In the genomic region with DNA sequence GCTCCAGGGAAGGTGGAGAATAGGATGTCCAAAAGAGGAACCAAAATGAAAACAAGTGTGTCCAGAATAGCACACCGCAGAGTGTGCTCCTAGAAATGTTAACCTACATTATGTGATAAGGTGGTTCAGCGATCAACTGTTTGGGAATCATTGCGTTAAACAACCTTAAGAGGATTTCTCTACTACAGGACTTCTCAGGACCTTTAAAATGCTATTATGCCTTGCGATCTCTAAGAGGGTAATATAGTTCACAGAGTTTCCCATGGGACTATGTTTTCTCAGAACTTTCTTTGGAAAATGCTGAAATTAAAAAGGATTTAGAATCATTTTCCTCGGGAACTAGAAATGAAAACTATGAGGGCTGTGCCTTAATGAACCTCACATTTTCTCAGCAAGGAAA, we compare ENCODE assay signal across 2 cellular contexts.
A peak's percentile ranks its signal among the peaks of the same experiment; 100 is the strongest.
TF ChIP-seq lines count a peak whose summit lies in the region.

No MANE protein-coding gene starts in this region.

TF ChIP-seq in GM23338, 12 proteins besides CTCF, POLR2A, EP300 and RAD21 (continues in another document):
- no peak for TF ChIP-seq STAT1 (IDR thresholded peaks at IDR 0.05; ENCODE audit: unreplicated experiment)
- no peak for TF ChIP-seq JUNB (IDR thresholded peaks at IDR 0.05; ENCODE audit: unreplicated experiment)
- TF ChIP-seq NANOG (IDR thresholded peaks at IDR 0.05; ENCODE audit: borderline replicate concordance): no peak
- TF ChIP-seq, protein P1, sequence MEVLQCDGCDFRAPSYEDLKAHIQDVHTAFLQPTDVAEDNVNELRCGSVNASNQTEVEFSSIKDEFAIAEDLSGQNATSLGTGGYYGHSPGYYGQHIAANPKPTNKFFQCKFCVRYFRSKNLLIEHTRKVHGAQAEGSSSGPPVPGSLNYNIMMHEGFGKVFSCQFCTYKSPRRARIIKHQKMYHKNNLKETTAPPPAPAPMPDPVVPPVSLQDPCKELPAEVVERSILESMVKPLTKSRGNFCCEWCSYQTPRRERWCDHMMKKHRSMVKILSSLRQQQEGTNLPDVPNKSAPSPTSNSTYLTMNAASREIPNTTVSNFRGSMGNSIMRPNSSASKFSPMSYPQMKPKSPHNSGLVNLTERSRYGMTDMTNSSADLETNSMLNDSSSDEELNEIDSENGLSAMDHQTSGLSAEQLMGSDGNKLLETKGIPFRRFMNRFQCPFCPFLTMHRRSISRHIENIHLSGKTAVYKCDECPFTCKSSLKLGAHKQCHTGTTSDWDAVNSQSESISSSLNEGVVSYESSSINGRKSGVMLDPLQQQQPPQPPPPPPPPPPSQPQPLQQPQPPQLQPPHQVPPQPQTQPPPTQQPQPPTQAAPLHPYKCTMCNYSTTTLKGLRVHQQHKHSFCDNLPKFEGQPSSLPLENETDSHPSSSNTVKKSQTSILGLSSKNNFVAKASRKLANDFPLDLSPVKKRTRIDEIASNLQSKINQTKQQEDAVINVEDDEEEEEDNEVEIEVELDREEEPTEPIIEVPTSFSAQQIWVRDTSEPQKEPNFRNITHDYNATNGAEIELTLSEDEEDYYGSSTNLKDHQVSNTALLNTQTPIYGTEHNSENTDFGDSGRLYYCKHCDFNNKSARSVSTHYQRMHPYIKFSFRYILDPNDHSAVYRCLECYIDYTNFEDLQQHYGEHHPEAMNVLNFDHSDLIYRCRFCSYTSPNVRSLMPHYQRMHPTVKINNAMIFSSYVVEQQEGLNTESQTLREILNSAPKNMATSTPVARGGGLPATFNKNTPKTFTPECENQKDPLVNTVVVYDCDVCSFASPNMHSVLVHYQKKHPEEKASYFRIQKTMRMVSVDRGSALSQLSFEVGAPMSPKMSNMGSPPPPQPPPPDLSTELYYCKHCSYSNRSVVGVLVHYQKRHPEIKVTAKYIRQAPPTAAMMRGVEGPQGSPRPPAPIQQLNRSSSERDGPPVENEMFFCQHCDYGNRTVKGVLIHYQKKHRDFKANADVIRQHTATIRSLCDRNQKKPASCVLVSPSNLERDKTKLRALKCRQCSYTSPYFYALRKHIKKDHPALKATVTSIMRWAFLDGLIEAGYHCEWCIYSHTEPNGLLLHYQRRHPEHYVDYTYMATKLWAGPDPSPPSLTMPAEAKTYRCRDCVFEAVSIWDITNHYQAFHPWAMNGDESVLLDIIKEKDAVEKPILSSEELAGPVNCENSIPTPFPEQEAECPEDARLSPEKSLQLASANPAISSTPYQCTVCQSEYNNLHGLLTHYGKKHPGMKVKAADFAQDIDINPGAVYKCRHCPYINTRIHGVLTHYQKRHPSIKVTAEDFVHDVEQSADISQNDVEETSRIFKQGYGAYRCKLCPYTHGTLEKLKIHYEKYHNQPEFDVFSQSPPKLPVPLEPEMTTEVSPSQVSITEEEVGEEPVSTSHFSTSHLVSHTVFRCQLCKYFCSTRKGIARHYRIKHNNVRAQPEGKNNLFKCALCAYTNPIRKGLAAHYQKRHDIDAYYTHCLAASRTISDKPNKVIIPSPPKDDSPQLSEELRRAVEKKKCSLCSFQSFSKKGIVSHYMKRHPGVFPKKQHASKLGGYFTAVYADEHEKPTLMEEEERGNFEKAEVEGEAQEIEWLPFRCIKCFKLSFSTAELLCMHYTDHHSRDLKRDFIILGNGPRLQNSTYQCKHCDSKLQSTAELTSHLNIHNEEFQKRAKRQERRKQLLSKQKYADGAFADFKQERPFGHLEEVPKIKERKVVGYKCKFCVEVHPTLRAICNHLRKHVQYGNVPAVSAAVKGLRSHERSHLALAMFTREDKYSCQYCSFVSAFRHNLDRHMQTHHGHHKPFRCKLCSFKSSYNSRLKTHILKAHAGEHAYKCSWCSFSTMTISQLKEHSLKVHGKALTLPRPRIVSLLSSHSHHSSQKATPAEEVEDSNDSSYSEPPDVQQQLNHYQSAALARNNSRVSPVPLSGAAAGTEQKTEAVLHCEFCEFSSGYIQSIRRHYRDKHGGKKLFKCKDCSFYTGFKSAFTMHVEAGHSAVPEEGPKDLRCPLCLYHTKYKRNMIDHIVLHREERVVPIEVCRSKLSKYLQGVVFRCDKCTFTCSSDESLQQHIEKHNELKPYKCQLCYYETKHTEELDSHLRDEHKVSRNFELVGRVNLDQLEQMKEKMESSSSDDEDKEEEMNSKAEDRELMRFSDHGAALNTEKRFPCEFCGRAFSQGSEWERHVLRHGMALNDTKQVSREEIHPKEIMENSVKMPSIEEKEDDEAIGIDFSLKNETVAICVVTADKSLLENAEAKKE (CRISPR knock-in tag; IDR thresholded peaks at IDR 0.05): no peak
- no peak for TF ChIP-seq ZNF114 (CRISPR knock-in tag; IDR thresholded peaks at IDR 0.05)
- no peak for TF ChIP-seq ZNF331 (CRISPR knock-in tag; IDR thresholded peaks at IDR 0.05; ENCODE audit: low read depth)
- TF ChIP-seq, protein P2, sequence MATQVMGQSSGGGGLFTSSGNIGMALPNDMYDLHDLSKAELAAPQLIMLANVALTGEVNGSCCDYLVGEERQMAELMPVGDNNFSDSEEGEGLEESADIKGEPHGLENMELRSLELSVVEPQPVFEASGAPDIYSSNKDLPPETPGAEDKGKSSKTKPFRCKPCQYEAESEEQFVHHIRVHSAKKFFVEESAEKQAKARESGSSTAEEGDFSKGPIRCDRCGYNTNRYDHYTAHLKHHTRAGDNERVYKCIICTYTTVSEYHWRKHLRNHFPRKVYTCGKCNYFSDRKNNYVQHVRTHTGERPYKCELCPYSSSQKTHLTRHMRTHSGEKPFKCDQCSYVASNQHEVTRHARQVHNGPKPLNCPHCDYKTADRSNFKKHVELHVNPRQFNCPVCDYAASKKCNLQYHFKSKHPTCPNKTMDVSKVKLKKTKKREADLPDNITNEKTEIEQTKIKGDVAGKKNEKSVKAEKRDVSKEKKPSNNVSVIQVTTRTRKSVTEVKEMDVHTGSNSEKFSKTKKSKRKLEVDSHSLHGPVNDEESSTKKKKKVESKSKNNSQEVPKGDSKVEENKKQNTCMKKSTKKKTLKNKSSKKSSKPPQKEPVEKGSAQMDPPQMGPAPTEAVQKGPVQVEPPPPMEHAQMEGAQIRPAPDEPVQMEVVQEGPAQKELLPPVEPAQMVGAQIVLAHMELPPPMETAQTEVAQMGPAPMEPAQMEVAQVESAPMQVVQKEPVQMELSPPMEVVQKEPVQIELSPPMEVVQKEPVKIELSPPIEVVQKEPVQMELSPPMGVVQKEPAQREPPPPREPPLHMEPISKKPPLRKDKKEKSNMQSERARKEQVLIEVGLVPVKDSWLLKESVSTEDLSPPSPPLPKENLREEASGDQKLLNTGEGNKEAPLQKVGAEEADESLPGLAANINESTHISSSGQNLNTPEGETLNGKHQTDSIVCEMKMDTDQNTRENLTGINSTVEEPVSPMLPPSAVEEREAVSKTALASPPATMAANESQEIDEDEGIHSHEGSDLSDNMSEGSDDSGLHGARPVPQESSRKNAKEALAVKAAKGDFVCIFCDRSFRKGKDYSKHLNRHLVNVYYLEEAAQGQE (IDR thresholded peaks at IDR 0.05; ENCODE audit: unreplicated experiment): no peak
- no peak for TF ChIP-seq ETS1 (IDR thresholded peaks at IDR 0.05)
- no peak for TF ChIP-seq EZH2 (IDR thresholded peaks at IDR 0.05; ENCODE audit: low read depth, unreplicated experiment)
- TF ChIP-seq CREB1 (CRISPR knock-in tag; IDR thresholded peaks at IDR 0.05; ENCODE audit: low read depth): no peak

TF ChIP-seq in K562, 482 proteins besides CTCF, POLR2A, EP300 and RAD21:
- TF ChIP-seq, protein P3, sequence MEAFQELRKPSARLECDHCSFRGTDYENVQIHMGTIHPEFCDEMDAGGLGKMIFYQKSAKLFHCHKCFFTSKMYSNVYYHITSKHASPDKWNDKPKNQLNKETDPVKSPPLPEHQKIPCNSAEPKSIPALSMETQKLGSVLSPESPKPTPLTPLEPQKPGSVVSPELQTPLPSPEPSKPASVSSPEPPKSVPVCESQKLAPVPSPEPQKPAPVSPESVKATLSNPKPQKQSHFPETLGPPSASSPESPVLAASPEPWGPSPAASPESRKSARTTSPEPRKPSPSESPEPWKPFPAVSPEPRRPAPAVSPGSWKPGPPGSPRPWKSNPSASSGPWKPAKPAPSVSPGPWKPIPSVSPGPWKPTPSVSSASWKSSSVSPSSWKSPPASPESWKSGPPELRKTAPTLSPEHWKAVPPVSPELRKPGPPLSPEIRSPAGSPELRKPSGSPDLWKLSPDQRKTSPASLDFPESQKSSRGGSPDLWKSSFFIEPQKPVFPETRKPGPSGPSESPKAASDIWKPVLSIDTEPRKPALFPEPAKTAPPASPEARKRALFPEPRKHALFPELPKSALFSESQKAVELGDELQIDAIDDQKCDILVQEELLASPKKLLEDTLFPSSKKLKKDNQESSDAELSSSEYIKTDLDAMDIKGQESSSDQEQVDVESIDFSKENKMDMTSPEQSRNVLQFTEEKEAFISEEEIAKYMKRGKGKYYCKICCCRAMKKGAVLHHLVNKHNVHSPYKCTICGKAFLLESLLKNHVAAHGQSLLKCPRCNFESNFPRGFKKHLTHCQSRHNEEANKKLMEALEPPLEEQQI (IDR thresholded peaks at IDR 0.05): no peak
- peak; percentile 92 for TF ChIP-seq ZNF239 (CRISPR knock-in tag; IDR thresholded peaks at IDR 0.05)
